ENCODE assay signal across 8 cellular contexts in the genomic region with DNA sequence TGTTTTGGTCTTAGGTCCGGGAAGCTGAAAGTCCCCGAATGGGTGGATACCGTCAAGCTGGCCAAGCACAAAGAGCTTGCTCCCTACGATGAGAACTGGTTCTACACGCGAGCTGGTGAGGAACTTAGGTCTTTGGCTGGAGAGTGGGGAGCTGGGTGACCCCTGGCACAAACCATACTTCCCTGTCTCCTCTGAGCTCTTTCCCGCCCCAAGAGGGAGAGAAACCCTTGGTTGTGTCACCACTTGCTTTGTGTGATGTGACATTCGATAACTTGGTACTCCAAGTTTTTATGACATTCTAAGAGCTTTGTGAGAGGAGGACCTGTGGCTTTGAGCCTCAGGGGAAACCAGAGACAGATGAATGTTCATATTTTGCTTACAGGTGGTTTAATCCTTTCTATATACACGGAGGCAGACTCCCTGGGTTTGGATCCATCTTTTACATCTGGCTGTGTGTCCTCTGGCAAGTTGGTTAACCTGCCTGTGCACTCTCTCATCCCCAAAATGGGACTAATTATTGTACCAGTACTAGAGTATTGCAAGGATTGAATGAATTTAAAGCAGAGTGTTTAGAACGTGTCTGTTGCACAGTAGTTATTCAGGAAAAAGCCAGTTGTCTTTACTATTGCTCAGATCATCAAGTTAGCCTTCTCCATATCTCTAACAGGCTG. TPM values are rescaled to one million over a fixed set of nuclear protein-coding genes. Genes with fewer than 3 reads are reported as not detected.
A peak's percentile ranks its signal among the peaks of the same experiment; 100 is the strongest.
DNase-seq lines count a peak whose midpoint lies in the region; ATAC-seq and TF ChIP-seq lines count a peak whose summit lies in the region.

No MANE protein-coding gene starts in this region.

- no peaks in the 10 kb centered on the region for H3K9me3 ChIP-seq in right atrium auricular region

- peaks cover 69% of the 10 kb centered on the region for H3K36me3 Mint-ChIP-seq in stimulated activated effector memory CD8-positive, alpha-beta T cell treated with anti-CD3 and anti-CD28 coated beads, Interleukin-12 subunit alpha, Interleukin-12 subunit beta, amount 100 ng/mL, for 72 hours

- H3K4me3 ChIP-seq in HL-60 (replicated peaks; ENCODE audit: insufficient read depth, low read length), result peak overlapping the region; percentile 87
- peak overlapping the region; percentile 83 to 87 for H3K4me3 ChIP-seq in right atrium auricular region

- H3K36me3 ChIP-seq in right atrium auricular region, result peaks cover 50% of the 10 kb centered on the region

- no peak for TF ChIP-seq CTCF in HL-60 (IDR thresholded peaks at IDR 0.05; ENCODE audit: insufficient read depth, low read length)
- TF ChIP-seq CTCF in VCaP (conservative IDR thresholded peaks at IDR 0.05), result no peak
- no peak for TF ChIP-seq CTCF in right atrium auricular region (IDR thresholded peaks at IDR 0.05)

- peak overlapping the region; percentile 92 for H3K27ac ChIP-seq in HL-60 (replicated peaks)
- H3K27ac ChIP-seq in VCaP, result peak overlapping the region; percentile 99
- peak overlapping the region in 1 of 2 donors; percentile 93 for H3K27ac ChIP-seq in right atrium auricular region

- H3K27me3 ChIP-seq in HL-60 (ENCODE audit: insufficient read depth, poor library complexity, severe bottlenecking) (no peaks in the 10 kb centered on the region), right atrium auricular region (no peaks in the 10 kb centered on the region)

- H3K4me1 Mint-ChIP-seq in stimulated activated effector memory CD8-positive, alpha-beta T cell treated with anti-CD3 and anti-CD28 coated beads, Interleukin-12 subunit alpha, Interleukin-12 subunit beta, amount 100 ng/mL, for 72 hours, result peaks cover 52% of the 10 kb centered on the region

- no peak for ATAC-seq in stimulated activated effector memory CD8-positive, alpha-beta T cell treated with anti-CD3 and anti-CD28 coated beads, Interleukin-12 subunit alpha, Interleukin-12 subunit beta, amount 100 ng/mL, for 72 hours

- peak overlapping the region; percentile 95 for H3K27ac Mint-ChIP-seq in stimulated activated effector memory CD8-positive, alpha-beta T cell treated with anti-CD3 and anti-CD28 coated beads, Interleukin-12 subunit alpha, Interleukin-12 subunit beta, amount 100 ng/mL, for 72 hours

- peaks cover 0 to 36% of the 10 kb centered on the region in 2 donors for H3K4me1 ChIP-seq in right atrium auricular region

- DNase-seq in HL-60 (ENCODE audit: low read depth in 1 of 2, low spot score in 1 of 2), result peak; percentile 55 to 58
- DNase-seq in right atrium auricular region (ENCODE audit: low spot score), result no peak
- no peak for DNase-seq in stimulated activated effector memory CD8-positive, alpha-beta T cell treated with anti-CD3 and anti-CD28 coated beads, Interleukin-12 subunit alpha, Interleukin-12 subunit beta, amount 100 ng/mL, for 72 hours (ENCODE audit: low spot score in 2 of 2)
- DNase-seq in HuH-7 (ENCODE audit: low spot score), result no peak
- no peak for DNase-seq in NCI-H69 (lab: John Stamatoyannopoulos, UW)
- DNase-seq in NCI-H446 treated with DMSO at 0.1 percent for 48 hours (lab: John Stamatoyannopoulos, UW), result no peak
- DNase-seq in germinal center (ENCODE audit: low spot score), result no peak

- H3K4me3 Mint-ChIP-seq in stimulated activated effector memory CD8-positive, alpha-beta T cell treated with anti-CD3 and anti-CD28 coated beads, Interleukin-12 subunit alpha, Interleukin-12 subunit beta, amount 100 ng/mL, for 72 hours, result peak overlapping the region; percentile 82

- H3K9me3 Mint-ChIP-seq in stimulated activated effector memory CD8-positive, alpha-beta T cell treated with anti-CD3 and anti-CD28 coated beads, Interleukin-12 subunit alpha, Interleukin-12 subunit beta, amount 100 ng/mL, for 72 hours, result no peaks in the 10 kb centered on the region

RNA-seq across cellular contexts. Expression of gene RPS19, which starts 1.2 kb away (rescaled TPM):
- 100 to 1,000 TPM; 108 to 415 TPM for total RNA-seq in right atrium auricular region

RNA-seq across cellular contexts. Expression of gene CD79A, which starts 15.8 kb away (rescaled TPM):
- 1 to 10 TPM in 1 of 2 donors, not detected in 1; 1.1 TPM for total RNA-seq in right atrium auricular region

RNA-seq across cellular contexts. Expression of gene DMRTC2, which starts 16.4 kb away (rescaled TPM):
- total RNA-seq in right atrium auricular region, result not detected

RNA-seq across cellular contexts. Expression of gene LYPD4, which starts 16.8 kb away (rescaled TPM):
- total RNA-seq in right atrium auricular region, result not detected

RNA-seq across cellular contexts. Expression of gene ARHGEF1, which starts 21.8 kb away (rescaled TPM):
- 10 to 100 TPM; 27.3 to 45.8 TPM for total RNA-seq in right atrium auricular region

Comparison
In these comparisons a context has a peak if more than half of its experiments do, and no peak if none do; other contexts are left out.
1. DNase-seq: peak in HL-60 (2 of 2); none in right atrium auricular region (single experiment), stimulated activated effector memory CD8-positive, alpha-beta T cell treated with anti-CD3 and anti-CD28 coated beads, Interleukin-12 subunit alpha, Interleukin-12 subunit beta, amount 100 ng/mL, for 72 hours (0 of 2), HuH-7 (single experiment), NCI-H69 (single experiment), NCI-H446 treated with DMSO at 0.1 percent for 48 hours (single experiment) and germinal center (single experiment).